ENCODE assay signal across 6 cellular contexts in genomic region chr1:196982247-196982646, GRCh38. TPM values are rescaled to one million over a fixed set of nuclear protein-coding genes. Genes with fewer than 3 reads are reported as not detected.
"Had no signal": no experiment of that assay in that cellular context is flagged by ENCODE, and none has a peak within 500 bp of the region (broad histone marks: within the 10 kb centered on the region; RNA-seq: fewer than 3 reads in every experiment).

No MANE protein-coding gene starts in this region.

RNA-seq across cellular contexts. Expression of gene CFHR5, which starts 4.9 kb away (rescaled TPM):
- polyA plus RNA-seq: endothelial cell of umbilical vein, esophagus, fibroblast of lung, foreskin keratinocyte, heart left ventricle, heart right ventricle had no signal

RNA-seq across cellular contexts. Expression of gene CFHR2, which starts 38.7 kb away (rescaled TPM):
- polyA plus RNA-seq: endothelial cell of umbilical vein, esophagus, fibroblast of lung, foreskin keratinocyte, heart left ventricle, heart right ventricle had no signal
